ENCODE assay signal across 8 cellular contexts in the genomic region with DNA sequence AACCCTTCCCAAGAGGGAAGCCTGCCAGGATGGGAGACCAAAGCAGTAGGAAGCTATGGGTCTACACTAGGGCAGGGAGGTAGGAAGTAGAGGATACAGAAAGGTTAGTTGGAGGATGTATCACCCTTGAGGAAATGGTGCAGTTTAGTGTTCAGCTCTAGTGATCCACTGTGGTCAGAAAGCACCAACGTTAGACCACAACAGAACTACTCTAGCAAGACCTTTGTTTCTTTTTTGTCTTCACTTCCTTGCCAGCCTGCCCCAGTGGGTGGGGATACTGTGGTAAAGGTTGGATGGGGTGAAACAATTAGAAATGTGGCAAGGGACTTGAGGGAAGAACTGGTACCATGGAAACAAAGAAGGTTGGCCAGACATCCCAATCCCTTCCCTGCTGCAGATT.
DNase-seq lines count a peak whose midpoint lies in the region; ATAC-seq lines count a peak whose summit lies in the region.

No MANE protein-coding gene starts in this region.

- ATAC-seq in GM19328 (IDR thresholded peaks at IDR 0.05; ENCODE audit: unreplicated experiment) = peak; percentile 97
- peak; percentile 94 for ATAC-seq in HG03095 (IDR thresholded peaks at IDR 0.05; ENCODE audit: unreplicated experiment)
- peak; percentile 96 for ATAC-seq in T-helper 17 cell
- ATAC-seq in right cardiac atrium = no peak

- WGBS in right cardiac atrium = 61% methylated on average over 1 of the region's 1 CpG

- no peaks in the 10 kb centered on the region for H3K27me3 Mint-ChIP-seq in T-helper 17 cell

- no peaks in the 10 kb centered on the region for H3K4me1 ChIP-seq in right cardiac atrium (ENCODE audit: control insufficient read depth, insufficient read depth, low read length)

- H3K36me3 Mint-ChIP-seq in T-helper 17 cell (ENCODE audit: low read depth) = peaks cover 2% of the 10 kb centered on the region

- intact Hi-C loops in right cardiac atrium (cut with DNase I) = no loop called here

- H3K9me3 ChIP-seq in T-helper 17 cell (ENCODE audit: control insufficient read depth, low read length, poor library complexity, severe bottlenecking) (no peaks in the 10 kb centered on the region), right cardiac atrium (ENCODE audit: control insufficient read depth, low read length) (no peaks in the 10 kb centered on the region)

- no peak overlapping the region for H3K4me3 ChIP-seq in right cardiac atrium (ENCODE audit: low read length)

- H3K27ac ChIP-seq in right cardiac atrium (ENCODE audit: low read length) = no peak overlapping the region

- H3K27ac Mint-ChIP-seq in T-helper 17 cell = no peak overlapping the region

- H3K4me1 Mint-ChIP-seq in T-helper 17 cell = peaks cover 10% of the 10 kb centered on the region

- no peaks in the 10 kb centered on the region for H3K27me3 ChIP-seq in right cardiac atrium (ENCODE audit: control insufficient read depth, insufficient read depth)

- H3K4me3 Mint-ChIP-seq in T-helper 17 cell = no peak overlapping the region

- peak; percentile 63 to 73 for DNase-seq in AML-193 (lab: John Stamatoyannopoulos, UW)
- DNase-seq in T-helper 17 cell = no peak
- DNase-seq in 8988T = no peak
- no peak for DNase-seq in NCI-H345 treated with DMSO at 0.1 percent for 48 hours (lab: John Stamatoyannopoulos, UW; ENCODE audit: unreplicated experiment)
- DNase-seq in right cardiac atrium = no peak
- no peak for DNase-seq in stimulated activated CD4-positive, alpha-beta T cell treated with anti-CD3 and anti-CD28 coated beads, Interleukin-4, amount 100 ng/mL, for 1 hour

Comparison
In these comparisons a context has a peak if more than half of its experiments do, and no peak if none do; other contexts are left out.
1. DNase-seq: peak in AML-193 (2 of 2); none in T-helper 17 cell (0 of 3), 8988T (single experiment), NCI-H345 treated with DMSO at 0.1 percent for 48 hours (single experiment), right cardiac atrium (0 of 3) and stimulated activated CD4-positive, alpha-beta T cell treated with anti-CD3 and anti-CD28 coated beads, Interleukin-4, amount 100 ng/mL, for 1 hour (single experiment).
2. ATAC-seq: peak in GM19328 (single experiment), HG03095 (single experiment) and T-helper 17 cell (single experiment); none in right cardiac atrium (0 of 2).